ENCODE assay signal across 19 cellular contexts in the genomic region with DNA sequence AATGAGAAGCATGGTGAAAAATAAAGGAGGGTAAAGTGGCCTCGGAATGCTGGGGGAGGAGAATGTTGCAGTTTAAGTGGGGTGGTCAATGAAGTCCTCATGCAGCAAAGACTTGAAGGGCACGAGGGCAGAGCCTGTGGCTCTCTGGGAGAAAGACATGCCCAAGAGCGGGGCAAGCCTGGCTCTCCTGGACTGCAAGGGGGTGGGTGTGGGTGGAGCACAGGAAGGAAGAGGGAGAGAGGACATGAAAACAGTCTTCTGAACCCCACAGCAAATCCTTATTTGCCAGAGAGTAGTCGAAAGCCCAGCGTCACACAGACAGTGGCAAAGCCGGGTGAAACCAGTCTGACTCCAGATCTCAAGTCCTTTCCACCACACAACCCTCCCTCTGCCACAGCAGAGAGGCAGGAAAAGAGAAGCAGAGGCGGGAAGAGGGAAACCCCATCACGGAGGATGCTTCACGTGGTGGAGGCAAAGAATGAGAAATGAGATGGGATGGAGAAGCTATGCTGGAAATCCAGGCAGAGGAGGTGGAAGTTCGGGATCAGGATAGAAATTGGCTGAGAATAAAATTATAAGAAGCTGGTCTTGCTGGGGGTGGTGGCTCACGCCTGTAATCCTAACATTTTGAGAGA. TPM values are rescaled to one million over a fixed set of nuclear protein-coding genes. Genes with fewer than 3 reads are reported as not detected.
DNase-seq lines count a peak whose midpoint lies in the region; ATAC-seq, FAIRE-seq and TF ChIP-seq lines count a peak whose summit lies in the region.
"Had no signal": no experiment of that assay in that cellular context is flagged by ENCODE, and none has a peak within 500 bp of the region (broad histone marks: within the 10 kb centered on the region; RNA-seq: fewer than 3 reads in every experiment).

No MANE protein-coding gene starts in this region.

- H3K36me3 Mint-ChIP-seq in GM23338 (ENCODE audit: low read depth): no peaks in the 10 kb centered on the region
- peaks cover 42% of the 10 kb centered on the region for H3K36me3 Mint-ChIP-seq in nephron progenitor cell (ENCODE audit: low read depth)
- peaks cover 4% of the 10 kb centered on the region for H3K36me3 Mint-ChIP-seq in type B pancreatic cell
- H3K36me3 Mint-ChIP-seq: CD8-positive, alpha-beta T cell had no signal

- H3K9me3 Mint-ChIP-seq in GM23338 (no peaks in the 10 kb centered on the region), nephron progenitor cell (peaks cover 3% of the 10 kb centered on the region), type B pancreatic cell (no peaks in the 10 kb centered on the region)
- H3K9me3 Mint-ChIP-seq: H9 had no signal

- H3K4me2 ChIP-seq in GM23338 (no peak overlapping the region), K562 (ENCODE audit: insufficient read depth, low read length) (no peak overlapping the region)

- H3K4me3 Mint-ChIP-seq in GM23338: no peak overlapping the region
- no peak overlapping the region for H3K4me3 Mint-ChIP-seq in nephron progenitor cell
- H3K4me3 Mint-ChIP-seq in type B pancreatic cell: no peak overlapping the region
- H3K4me3 Mint-ChIP-seq: CD8-positive, alpha-beta T cell; IgD-negative memory B cell had no signal

- H3K36me3 ChIP-seq in GM23338 (ENCODE audit: insufficient read depth) (no peaks in the 10 kb centered on the region), K562 (ENCODE audit: control insufficient read depth, insufficient read depth, low read length) (no peaks in the 10 kb centered on the region)

- H2AFZ ChIP-seq in GM23338 (peak overlapping the region; percentile 83; the same call in 1 of the 2 replicates), K562 (ENCODE audit: low read depth, low read length) (peak overlapping the region; percentile 57; the same call in 1 of the 2 replicates)

- no peak overlapping the region for H3K4me3 ChIP-seq in GM23338
- no peak overlapping the region for H3K4me3 ChIP-seq in K562
- H3K4me3 ChIP-seq: GM12878 had no signal

- BruUV-seq in K562 (replicated peaks; lab: Mats Ljungman, UMichigan): no TSS peak

- WGBS in K562 (ENCODE audit: insufficient coverage, low coverage, missing lambda C conversion rate): 3% methylated on average over 11 of the region's 11 CpGs

- H3F3A ChIP-seq in GM23338 (replicated peaks; ENCODE audit: low read depth): no peaks in the 10 kb centered on the region

- H3K4me1 ChIP-seq in GM23338 (ENCODE audit: insufficient read depth) (peaks cover 4% of the 10 kb centered on the region; the same call in 1 of the 2 replicates), K562 (replicated peaks in 1 of 2; ENCODE audit: control insufficient read depth in 2 of 2, insufficient read depth in 2 of 2, low read length in 2 of 2) (no peaks in the 10 kb centered on the region; a peak in 1 of 5 replicates)
- H3K4me1 ChIP-seq: BE2C had no signal

- H3K27ac Mint-ChIP-seq in GM23338 (no peak overlapping the region), nephron progenitor cell (peak overlapping the region; percentile 20), type B pancreatic cell (no peak overlapping the region)
- H3K27ac Mint-ChIP-seq: CD8-positive, alpha-beta T cell had no signal

- H3K27me3 Mint-ChIP-seq in GM23338 (ENCODE audit: insufficient read depth, low read depth, poor library complexity) (peaks cover 16% of the 10 kb centered on the region), nephron progenitor cell (ENCODE audit: low read depth, poor library complexity) (no peaks in the 10 kb centered on the region), type B pancreatic cell (no peaks in the 10 kb centered on the region)
- H3K27me3 Mint-ChIP-seq: IgD-negative memory B cell had no signal

- H3K79me2 ChIP-seq in GM23338 (replicated peaks; ENCODE audit: insufficient read depth) (no peaks in the 10 kb centered on the region), K562 (ENCODE audit: control insufficient read depth, insufficient read depth, low read length) (no peaks in the 10 kb centered on the region)

- H3K9ac ChIP-seq in K562 (ENCODE audit: insufficient read depth in 1 of 2, low read depth in 2 of 2, low read length in 2 of 2): peak overlapping the region in 1 of 2 experiments; percentile 21; a peak in 1 of 4 replicates

- H3K9me1 ChIP-seq in K562 (ENCODE audit: control insufficient read depth, insufficient read depth, low read length): no peaks in the 10 kb centered on the region

- intact Hi-C loops in K562 (cut with micrococcal nuclease): no loop called here

- ATAC-seq in GM23338 (no peak; the same call in 2 of the 3 replicates), K562 (no peak; the same call in 2 of the 3 replicates), GM21825 (IDR thresholded peaks at IDR 0.05; ENCODE audit: unreplicated experiment) (no peak)
- ATAC-seq: CD8-positive, alpha-beta T cell; GM12878 had no signal

- no peak for TF ChIP-seq EP300 in K562 (IDR thresholded peaks at IDR 0.05; ENCODE audit: low read length)

- no peaks in the 10 kb centered on the region for H3K9me2 ChIP-seq in GM23338 (ENCODE audit: insufficient read depth)

- no peaks in the 10 kb centered on the region for H4K20me1 ChIP-seq in GM23338 (replicated peaks; ENCODE audit: insufficient read depth)
- no peaks in the 10 kb centered on the region for H4K20me1 ChIP-seq in K562 (replicated peaks; ENCODE audit: control insufficient read depth, insufficient read depth, low read length)

- H3K4me1 Mint-ChIP-seq in GM23338 (peaks cover 32% of the 10 kb centered on the region), nephron progenitor cell (peaks cover 52% of the 10 kb centered on the region), type B pancreatic cell (ENCODE audit: unreplicated experiment) (peaks cover 37% of the 10 kb centered on the region)
- H3K4me1 Mint-ChIP-seq: IgD-negative memory B cell had no signal

- TF ChIP-seq CTCF in GM23338 (conservative IDR thresholded peaks at IDR 0.05; ENCODE audit: low read depth in 2 of 2): no peak
- no peak for TF ChIP-seq CTCF in K562 (IDR thresholded peaks at IDR 0.05 in 2 of 3, conservative IDR thresholded peaks at IDR 0.05 in 1 of 3; ENCODE audit: insufficient read depth in 2 of 3, low read depth in 1 of 3, low read length in 3 of 3)
- no peak for TF ChIP-seq CTCF in nephron progenitor cell (IDR thresholded peaks at IDR 0.05)
- no peak for TF ChIP-seq CTCF in type B pancreatic cell (conservative IDR thresholded peaks at IDR 0.05)
- TF ChIP-seq CTCF in GM13976 (IDR thresholded peaks at IDR 0.05; ENCODE audit: borderline replicate concordance, control extremely low read depth, extremely low read depth, insufficient read depth, missing control alignments): no peak

- no peaks in the 10 kb centered on the region for H3K27me3 ChIP-seq in GM23338 (ENCODE audit: insufficient read depth)
- H3K27me3 ChIP-seq in K562 (ENCODE audit: control insufficient read depth in 2 of 2, insufficient read depth in 2 of 2, low read length in 2 of 2): peaks cover 17 to 23% of the 10 kb centered on the region in 2 experiments
- H3K27me3 ChIP-seq: BE2C had no signal

- DNase-seq in DMS 273 (lab: John Stamatoyannopoulos, UW; ENCODE audit: unreplicated experiment): peak; percentile 26
- no peak for DNase-seq in DMS 273 treated with DMSO at 0.1 percent for 48 hours (lab: John Stamatoyannopoulos, UW)
- no peak for DNase-seq in GM23338 (ENCODE audit: low spot score)
- no peak for DNase-seq in K562 (ENCODE audit: extremely low read depth in 1 of 4, low spot score in 3 of 4)
- no peak for DNase-seq in nephron progenitor cell
- no peak for DNase-seq in type B pancreatic cell (ENCODE audit: extremely low spot score, unreplicated experiment)
- no peak for DNase-seq in GM13976 (ENCODE audit: low spot score)
- DNase-seq: BE2C; CD8-positive, alpha-beta T cell; GDM1; H9; NCI-H1105; NCI-H1694 treated with DMSO at 0.1 percent for 48 hours; NCI-H524 had no signal

- H3K27ac ChIP-seq in GM23338 (ENCODE audit: low read depth) (no peak overlapping the region), K562 (ENCODE audit: extremely low read depth, low read depth, low read length) (no peak overlapping the region)
- H3K27ac ChIP-seq: 22Rv1 had no signal

- POLR2A ChIA-PET in K562 (lab: Yijun Ruan, JAX): interaction anchor here (1.2 kb wide), 1 partner anchor 14 kb away, joined by 5 read pairs; no protein-coding TSS in a partner anchor

- no peak for TF ChIP-seq POLR2A in K562 (conservative IDR thresholded peaks at IDR 0.05)

- CTCF ChIA-PET in K562 (lab: Yijun Ruan, JAX; ENCODE audit: low intra/inter-chr PET ratio): no interaction called here

- no peak for TF ChIP-seq RAD21 in K562 (CRISPR knock-in tag; conservative IDR thresholded peaks at IDR 0.05 in 1 of 2, IDR thresholded peaks at IDR 0.05 in 1 of 2)

- no peaks in the 10 kb centered on the region for H3K9me3 ChIP-seq in K562 (replicated peaks; ENCODE audit: control insufficient read depth, insufficient read depth, low read depth, low read length)
- H3K9me3 ChIP-seq: BE2C had no signal

- FAIRE-seq in K562 (lab: Jason Lieb, UNC): no peak
- FAIRE-seq: D721Med, GM12878 had no signal

- in situ Hi-C loops in K562 (cut with MboI) (no loop called here), GM13976 (cut with MboI; ENCODE audit: low sequenced_read_pairs, unreplicated experiment) (no loop called here)

RNA-seq across cellular contexts. Expression of a gene that starts 48.5 kb away (rescaled TPM):
- 17.5 and 19.1 TPM in 2 replicates for total RNA-seq in GM23338 (2014; rRNA removed; shearing (Covaris generic))
- polyA plus RNA-seq in GM23338 (2016; fragmentation: Nextera tagmentation; extraction: Ambion mirVana) (9.9 TPM in 2 replicates), K562 (2011; rRNA removed) (3.7 and 4.0 TPM in 2 replicates), K562 (2014; fragmentation: Illumina TruSeq; extraction: Trizol) (2.6 and 3.5 TPM in 2 replicates), K562 (2014; fragmentation: Nextera tagmentation; extraction: Ambion mirVana) (1 to 10 TPM; 1.8 to 3.3 TPM), K562 (2014; rRNA removed) (1.7 and 2.6 TPM in 2 replicates)
- total RNA-seq in K562 (2011; cell fraction: chromatin; rRNA removed; ENCODE audit: low replicate concordance): 4.0 and 4.8 TPM in 2 replicates
- 3.7 TPM in 2 replicates for total RNA-seq in K562 (2011; cell fraction: nucleolus; rRNA removed)
- total RNA-seq in K562 (2011; cell fraction: nucleoplasm; rRNA removed): 3.2 and 7.4 TPM in 2 replicates
- total RNA-seq in K562 (2014; rRNA removed) (2.3 and 3.0 TPM in 2 replicates), K562 (2014; rRNA removed; fragmentation: Illumina TruSeq; extraction: Trizol) (3.7 and 3.9 TPM in 2 replicates), K562 (2015; rRNA removed; fragmentation: Illumina TruSeq; extraction: Trizol) (2.6 and 3.5 TPM in 2 replicates), K562 (2021) (2.6 and 2.7 TPM in 2 replicates), type B pancreatic cell (ENCODE audit: low replicate concordance) (7.8 and 9.0 TPM in 2 replicates)
- polyA plus RNA-seq in K562 (2011; cell fraction: cytosol; rRNA removed): 1.1 and 3.1 TPM in 2 replicates
- 1.8 and 2.5 TPM in 2 replicates for polyA plus RNA-seq in K562 (2011; cell fraction: nucleus; rRNA removed)
- polyA plus RNA-seq in K562 (2012): 1.8 and 2.9 TPM in 2 replicates
- polyA minus RNA-seq in K562 (2011; rRNA and poly(A)+ RNA removed): 5.1 and 6.8 TPM in 2 replicates
- polyA minus RNA-seq in K562 (2011; cell fraction: cytosol; rRNA and poly(A)+ RNA removed): 2.4 and 3.0 TPM in 2 replicates
- polyA minus RNA-seq in K562 (2011; cell fraction: nucleus; rRNA and poly(A)+ RNA removed): 1.1 and 2.9 TPM in 2 replicates

RNA-seq across cellular contexts. Expression of a gene that starts 53.6 kb away (rescaled TPM):
- total RNA-seq in GM23338 (2014; rRNA removed; shearing (Covaris generic)): 4.2 and 4.5 TPM in 2 replicates
- polyA plus RNA-seq in GM23338 (2016; fragmentation: Nextera tagmentation; extraction: Ambion mirVana) (0.99 and 1.1 TPM in 2 replicates), K562 (2011; rRNA removed) (0.38 and 0.60 TPM in 2 replicates), K562 (2014; fragmentation: Illumina TruSeq; extraction: Trizol) (1.9 and 2.1 TPM in 2 replicates), K562 (2014; fragmentation: Nextera tagmentation; extraction: Ambion mirVana) (under 1 TPM; 0.37 to 0.60 TPM), K562 (2014; rRNA removed) (0.98 and 1.6 TPM in 2 replicates)
- 0.28 and 0.81 TPM in 2 replicates for total RNA-seq in K562 (2011; cell fraction: chromatin; rRNA removed; ENCODE audit: low replicate concordance)
- 0.17 and 0.26 TPM in 2 replicates for total RNA-seq in K562 (2011; cell fraction: nucleolus; rRNA removed)
- total RNA-seq in K562 (2011; cell fraction: nucleoplasm; rRNA removed): 0.73 and 1.1 TPM in 2 replicates
- total RNA-seq in K562 (2014; rRNA removed) (1.8 and 2.0 TPM in 2 replicates), K562 (2014; rRNA removed; fragmentation: Illumina TruSeq; extraction: Trizol) (2.0 and 2.3 TPM in 2 replicates), K562 (2015; rRNA removed; fragmentation: Illumina TruSeq; extraction: Trizol) (1.7 and 1.8 TPM in 2 replicates), K562 (2021) (1.7 and 2.4 TPM in 2 replicates), type B pancreatic cell (ENCODE audit: low replicate concordance) (17.0 and 28.2 TPM in 2 replicates)
- 0.13 and 0.72 TPM in 2 replicates for polyA plus RNA-seq in K562 (2011; cell fraction: cytosol; rRNA removed)
- polyA plus RNA-seq in K562 (2011; cell fraction: nucleus; rRNA removed): 0.48 and 0.59 TPM in 2 replicates
- polyA plus RNA-seq in K562 (2012): 1.2 and 2.5 TPM in 2 replicates
- 0.60 and 1.2 TPM in 2 replicates for polyA minus RNA-seq in K562 (2011; rRNA and poly(A)+ RNA removed)
- 0.19 and 0.73 TPM in 2 replicates for polyA minus RNA-seq in K562 (2011; cell fraction: cytosol; rRNA and poly(A)+ RNA removed)
- polyA minus RNA-seq in K562 (2011; cell fraction: nucleus; rRNA and poly(A)+ RNA removed): 0.40 and 1.00 TPM in 2 replicates
